ENCODE assay signal across 9 cellular contexts in the genomic region with DNA sequence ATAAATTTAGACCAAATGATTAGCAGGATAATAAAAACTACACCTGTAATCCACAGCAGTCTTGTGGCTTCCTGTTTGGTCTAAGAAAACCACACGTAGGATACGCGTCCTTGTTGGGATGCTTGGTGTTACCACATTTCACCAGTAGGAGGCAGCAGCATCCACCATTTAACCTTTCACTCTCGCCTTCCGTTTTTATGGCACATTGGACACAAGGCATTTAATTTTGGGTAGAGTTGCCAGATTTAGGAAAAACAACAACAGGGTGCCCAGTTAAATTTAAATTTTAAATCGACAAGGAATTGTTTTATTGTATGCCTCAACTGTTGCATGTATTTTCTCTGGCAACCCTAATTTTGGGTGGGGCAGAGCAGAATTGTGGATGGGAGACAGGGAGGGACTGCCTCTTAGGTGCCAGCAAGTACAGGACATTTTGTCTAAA. TPM values are rescaled to one million over a fixed set of nuclear protein-coding genes. Genes with fewer than 3 reads are reported as not detected.
DNase-seq lines count a peak whose midpoint lies in the region; ATAC-seq and TF ChIP-seq lines count a peak whose summit lies in the region.
"Had no signal": no experiment of that assay in that cellular context is flagged by ENCODE, and none has a peak within 500 bp of the region (broad histone marks: within the 10 kb centered on the region; RNA-seq: fewer than 3 reads in every experiment).

No MANE protein-coding gene starts in this region.

- H3K9me3 Mint-ChIP-seq in CD4-positive, CD25-positive, alpha-beta regulatory T cell = no peaks in the 10 kb centered on the region

- H3K36me3 Mint-ChIP-seq in CD4-positive, CD25-positive, alpha-beta regulatory T cell = no peaks in the 10 kb centered on the region

- H3K4me3 ChIP-seq in CD4-positive, CD25-positive, alpha-beta regulatory T cell (ENCODE audit: low read depth, low read length) = peak overlapping the region; percentile 19
- H3K4me3 ChIP-seq in Jurkat, Clone E6-1 (ENCODE audit: low read length) = no peak overlapping the region
- H3K4me3 ChIP-seq in Panc1 (ENCODE audit: low read depth in 2 of 2, low read length in 2 of 2) = no peak overlapping the region
- no peak overlapping the region for H3K4me3 ChIP-seq in tibial artery
- H3K4me3 ChIP-seq: SJSA1 had no signal

- H3K4me3 Mint-ChIP-seq in CD4-positive, CD25-positive, alpha-beta regulatory T cell = no peak overlapping the region

- intact Hi-C loops in Panc1 (cut with micrococcal nuclease; ENCODE audit: unreplicated experiment) (loop anchor here (2.0 to 5.0 kb wide), 2 partner anchors 103 to 174 kb away; partner anchors contain the start of genes GPR160 and SEC62), tibial artery (cut with DNase I; ENCODE audit: low total_unique reads) (loop anchor here (10.0 kb wide), 1 partner anchor 101 kb away; the partner anchor contains the start of gene SEC62)

- H3K4me1 ChIP-seq in CD4-positive, CD25-positive, alpha-beta regulatory T cell (ENCODE audit: control insufficient read depth, insufficient read depth, low read length, poor library complexity, severe bottlenecking) = peaks cover 8% of the 10 kb centered on the region
- H3K4me1 ChIP-seq in Panc1 (ENCODE audit: control insufficient read depth, insufficient read depth, low read length) (no peaks in the 10 kb centered on the region), tibial artery (peaks cover 0 to 4% (median 0%) of the 10 kb centered on the region in 4 donors)
- H3K4me1 ChIP-seq: SJSA1 had no signal

- H3K27me3 ChIP-seq in CD4-positive, CD25-positive, alpha-beta regulatory T cell (ENCODE audit: control insufficient read depth, insufficient read depth, low read length) = no peaks in the 10 kb centered on the region
- peaks cover 6% of the 10 kb centered on the region for H3K27me3 ChIP-seq in Panc1 (ENCODE audit: control insufficient read depth, insufficient read depth, low read length)
- H3K27me3 ChIP-seq in tibial artery = no peaks in the 10 kb centered on the region
- H3K27me3 ChIP-seq: SJSA1 had no signal

- DNase-seq in CD4-positive, CD25-positive, alpha-beta regulatory T cell = peak; percentile 41 to 86 (median 64)
- DNase-seq in Jurkat, Clone E6-1 (ENCODE audit: low read depth, low spot score) = peak; percentile 84
- DNase-seq in Panc1 (ENCODE audit: low read depth, low spot score) (peak; percentile 61), fibroblast of the conjunctiva (ENCODE audit: low read depth) (peak; percentile 43), occipital lobe (lab: John Stamatoyannopoulos, UW) (peak; percentile 32), tibial artery (peak; percentile 64 to 70)
- DNase-seq in activated T-helper 1 cell treated with anti-CD3 and anti-CD28 coated beads, Interleukin-2, amount 50 U/mL, for 16 hours (ENCODE audit: low read depth in 1 of 2, low spot score in 1 of 2) = peak; percentile 13 to 26

- peak in 1 of 2 donors; percentile 54 for ATAC-seq in CD4-positive, CD25-positive, alpha-beta regulatory T cell (ENCODE audit: low read depth in 2 of 2)
- peak; percentile 43 for ATAC-seq in GM19467 (IDR thresholded peaks at IDR 0.05; ENCODE audit: unreplicated experiment)
- peak; percentile 82 for ATAC-seq in Panc1

- TF ChIP-seq CTCF in Panc1 (IDR thresholded peaks at IDR 0.05) (peak; percentile 97), tibial artery (IDR thresholded peaks at IDR 0.05) (peak; percentile 74 to 84)

- no peaks in the 10 kb centered on the region for H3K36me3 ChIP-seq in CD4-positive, CD25-positive, alpha-beta regulatory T cell (ENCODE audit: control insufficient read depth, insufficient read depth, low read length)
- H3K36me3 ChIP-seq in Panc1 (ENCODE audit: control insufficient read depth, insufficient read depth, low read length) (no peaks in the 10 kb centered on the region), tibial artery (no peaks in the 10 kb centered on the region)
- H3K36me3 ChIP-seq: SJSA1 had no signal

- peaks cover 2 to 26% (median 10%) of the 10 kb centered on the region in 4 donors for H3K4me1 Mint-ChIP-seq in CD4-positive, CD25-positive, alpha-beta regulatory T cell

- no peaks in the 10 kb centered on the region for H3K9me3 ChIP-seq in CD4-positive, CD25-positive, alpha-beta regulatory T cell (ENCODE audit: control insufficient read depth in 2 of 2, low read length in 2 of 2)
- H3K9me3 ChIP-seq in Panc1 (ENCODE audit: control insufficient read depth, insufficient read depth, low read depth, low read length) (no peaks in the 10 kb centered on the region), tibial artery (no peaks in the 10 kb centered on the region)
- H3K9me3 ChIP-seq: SJSA1 had no signal

- in situ Hi-C loops in Panc1 (cut with HindIII; ENCODE audit: low pct_unique_long_range_greater_than_20kb, low sequenced_read_pairs) = no loop called here

- POLR2A ChIA-PET in Panc1 (lab: Charles Lee) = no interaction called here

- no TSS peak for BruUV-seq in Panc1 (replicated peaks; lab: Mats Ljungman, UMichigan)

- H3K27me3 Mint-ChIP-seq in CD4-positive, CD25-positive, alpha-beta regulatory T cell = peaks cover 4% of the 10 kb centered on the region

- CTCF ChIA-PET in Panc1 (lab: Charles Lee) = interaction anchor here (0.6 kb wide), 1 partner anchor 87 kb away, joined by 5 read pairs; no protein-coding TSS in a partner anchor

- peak overlapping the region in 2 of 3 donors; percentile 3 to 31 for H3K27ac Mint-ChIP-seq in CD4-positive, CD25-positive, alpha-beta regulatory T cell

- H3K27ac ChIP-seq in CD4-positive, CD25-positive, alpha-beta regulatory T cell (ENCODE audit: insufficient read depth, low read length, poor library complexity, severe bottlenecking) = no peak overlapping the region
- H3K27ac ChIP-seq in Panc1 (ENCODE audit: low read length) (no peak overlapping the region), tibial artery (no peak overlapping the region)
- H3K27ac ChIP-seq: SJSA1 had no signal

RNA-seq across cellular contexts. Expression of gene LRRC31, which starts 6.3 kb away (rescaled TPM):
- total RNA-seq in CD4-positive, CD25-positive, alpha-beta regulatory T cell = not detected
- not detected for polyA plus RNA-seq in CD4-positive, CD25-positive, alpha-beta regulatory T cell
- polyA plus RNA-seq in Jurkat, Clone E6-1 (2012; ENCODE audit: insufficient read depth, insufficient read length) = not detected
- total RNA-seq in Panc1 (2021; ENCODE audit: unreplicated experiment) = not detected
- not detected for polyA plus RNA-seq in Panc1 (2012; ENCODE audit: insufficient read length)
- total RNA-seq in occipital lobe = not detected
- total RNA-seq: SJSA1 had no signal

RNA-seq across cellular contexts. Expression of gene SAMD7, which starts 47.9 kb away (rescaled TPM):
- not detected for total RNA-seq in CD4-positive, CD25-positive, alpha-beta regulatory T cell
- polyA plus RNA-seq in CD4-positive, CD25-positive, alpha-beta regulatory T cell = not detected
- polyA plus RNA-seq in Jurkat, Clone E6-1 (2012; ENCODE audit: insufficient read depth, insufficient read length) = not detected
- total RNA-seq in Panc1 (2021; ENCODE audit: unreplicated experiment) = not detected
- not detected for polyA plus RNA-seq in Panc1 (2012; ENCODE audit: insufficient read length)
- not detected for total RNA-seq in occipital lobe
- total RNA-seq: SJSA1 had no signal

RNA-seq across cellular contexts. Expression of gene LRRC34, which starts 50.8 kb away (rescaled TPM):
- total RNA-seq in CD4-positive, CD25-positive, alpha-beta regulatory T cell = not detected
- under 1 TPM in 3 of 4 donors, not detected in 1; 0.06 to 0.62 (median 0.21) TPM for polyA plus RNA-seq in CD4-positive, CD25-positive, alpha-beta regulatory T cell
- polyA plus RNA-seq in Jurkat, Clone E6-1 (2012; ENCODE audit: insufficient read depth, insufficient read length) = 7.4 TPM
- total RNA-seq in Panc1 (2021; ENCODE audit: unreplicated experiment) = 1.2 TPM
- polyA plus RNA-seq in Panc1 (2012; ENCODE audit: insufficient read length) = 1.3 TPM
- 8.1 TPM for total RNA-seq in occipital lobe
- total RNA-seq: SJSA1 had no signal

RNA-seq across cellular contexts. Expression of gene LRRIQ4, which starts 50.8 kb away (rescaled TPM):
- not detected for total RNA-seq in CD4-positive, CD25-positive, alpha-beta regulatory T cell
- not detected for polyA plus RNA-seq in CD4-positive, CD25-positive, alpha-beta regulatory T cell
- polyA plus RNA-seq in Jurkat, Clone E6-1 (2012; ENCODE audit: insufficient read depth, insufficient read length) = not detected
- total RNA-seq in Panc1 (2021; ENCODE audit: unreplicated experiment) = not detected
- not detected for polyA plus RNA-seq in Panc1 (2012; ENCODE audit: insufficient read length)
- 0.31 TPM for total RNA-seq in occipital lobe
- total RNA-seq: SJSA1 had no signal

Comparison
In these comparisons a context has a peak if more than half of its experiments do, and no peak if none do; other contexts are left out.
1. DNase-seq: peak in every context shown above with its lines; median percentile 84 in Jurkat, Clone E6-1; 67 in tibial artery; 64 in CD4-positive, CD25-positive, alpha-beta regulatory T cell; 61 in Panc1; 43 in fibroblast of the conjunctiva; 32 in occipital lobe; 20 in activated T-helper 1 cell treated with anti-CD3 and anti-CD28 coated beads, Interleukin-2, amount 50 U/mL, for 16 hours.